Comparison of ENCODE assay signal across 28 cellular contexts in genomic region chr19:1533510-1534150, GRCh38. TPM values are rescaled to one million over a fixed set of nuclear protein-coding genes. Genes with fewer than 3 reads are reported as not detected.
"Had no signal": no experiment of that assay in that cellular context is flagged by ENCODE, and none has a peak within 500 bp of the region (broad histone marks: within the 10 kb centered on the region; RNA-seq: fewer than 3 reads in every experiment).

No MANE protein-coding gene starts in this region.

- ATAC-seq: effector memory CD8-positive, alpha-beta T cell; gastroesophageal sphincter; left cardiac atrium; lower lobe of right lung; natural killer cell; psoas muscle had no signal

- H3K27ac ChIP-seq: epithelial cell of prostate, esophagus squamous epithelium, gastroesophageal sphincter, left ventricle myocardium inferior, lower lobe of right lung, parathyroid adenoma, psoas muscle, sigmoid colon, skin epidermis, stomach, thoracic aorta, transverse colon had no signal

- H3K4me3 Mint-ChIP-seq: dendritic cell treated with granulocyte-macrophage colony-stimulating factor and Interleukin-4, amounts not matched to agents 40 ng/mL and 50 ng/mL, for 4 days; effector memory CD8-positive, alpha-beta T cell; immature natural killer cell; memory B cell; mesothelial cell of epicardium; natural killer cell; neural crest cell had no signal

- H3K9me3 Mint-ChIP-seq: dendritic cell treated with granulocyte-macrophage colony-stimulating factor and Interleukin-4, amounts not matched to agents 40 ng/mL and 50 ng/mL, for 4 days; effector memory CD8-positive, alpha-beta T cell; memory B cell; mesothelial cell of epicardium; natural killer cell; neural crest cell had no signal

- H3K9ac ChIP-seq: parathyroid adenoma had no signal

- H3K4me1 Mint-ChIP-seq: immature natural killer cell, memory B cell, natural killer cell, neural crest cell had no signal

- H3K4me3 ChIP-seq: esophagus squamous epithelium, gastroesophageal sphincter, left ventricle myocardium inferior, lower lobe of right lung, psoas muscle, sigmoid colon, skin epidermis, stomach, thoracic aorta, transverse colon had no signal

- H3K9me3 ChIP-seq: esophagus squamous epithelium, gastroesophageal sphincter, left ventricle myocardium inferior, lower lobe of right lung, psoas muscle, sigmoid colon, stomach, thoracic aorta, transverse colon had no signal

- H3K27ac Mint-ChIP-seq: dendritic cell treated with granulocyte-macrophage colony-stimulating factor and Interleukin-4, amounts not matched to agents 40 ng/mL and 50 ng/mL, for 4 days; effector memory CD8-positive, alpha-beta T cell; immature natural killer cell; memory B cell; mesothelial cell of epicardium; natural killer cell had no signal

- H3K36me3 Mint-ChIP-seq: immature natural killer cell, memory B cell, mesothelial cell of epicardium, natural killer cell had no signal

- H3K36me3 ChIP-seq: esophagus squamous epithelium, gastroesophageal sphincter, left ventricle myocardium inferior, lower lobe of right lung, sigmoid colon, stomach, thoracic aorta, transverse colon had no signal

- H2AFZ ChIP-seq: parathyroid adenoma had no signal

- H3K4me1 ChIP-seq: lower lobe of right lung, parathyroid adenoma, psoas muscle, stomach, transverse colon had no signal

- H3K79me2 ChIP-seq: parathyroid adenoma had no signal

- DNase-seq: effector memory CD8-positive, alpha-beta T cell; esophagus squamous epithelium; foreskin fibroblast; immature natural killer cell; left cardiac atrium; left ventricle myocardium inferior; lower lobe of right lung; natural killer cell; occipital lobe; psoas muscle; retina; sigmoid colon; stimulated activated CD4-positive, alpha-beta T cell treated with anti-CD3 and anti-CD28 coated beads, Interleukin-2, amount 100 ng/mL, for 24 hours; stimulated activated naive CD4-positive, alpha-beta T cell; stomach; substantia nigra; transverse colon had no signal

RNA-seq across cellular contexts. Expression of gene PLK5, which starts 9.8 kb away (rescaled TPM):
- total RNA-seq: left cardiac atrium, left ventricle myocardium inferior, lower lobe of right lung, myocyte, natural killer cell, neural crest cell, occipital lobe, psoas muscle, stomach, thoracic aorta, transverse colon, ureter had no signal

RNA-seq across cellular contexts. Expression of gene ADAMTSL5, which starts 20.8 kb away (rescaled TPM):
- total RNA-seq: neural crest cell, occipital lobe had no signal
